In the genomic region with DNA sequence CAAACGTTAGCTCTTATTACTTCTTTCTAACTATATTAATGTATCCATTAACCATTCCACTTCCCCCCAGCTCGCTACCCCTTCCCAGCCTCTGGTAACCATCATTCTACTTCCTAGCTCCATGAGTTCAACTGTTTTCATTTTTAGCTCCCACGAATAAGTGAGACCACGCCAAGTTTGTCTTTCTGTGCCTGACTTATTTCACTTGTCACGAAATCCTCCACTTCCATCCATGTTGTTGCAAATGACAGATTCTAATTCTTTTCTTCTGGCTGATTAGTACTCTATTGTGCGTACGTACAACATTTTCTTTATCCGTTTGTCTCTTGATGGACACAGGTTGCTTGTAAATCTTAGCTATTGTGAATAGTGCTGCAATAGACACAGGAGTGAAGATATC, we compare ENCODE assay signal across 20 cellular contexts. TPM values are rescaled to one million over a fixed set of nuclear protein-coding genes. Genes with fewer than 3 reads are reported as not detected.
A peak's percentile ranks its signal among the peaks of the same experiment; 100 is the strongest.
DNase-seq lines count a peak whose midpoint lies in the region; TF ChIP-seq lines count a peak whose summit lies in the region.
"Had no signal": no experiment of that assay in that cellular context is flagged by ENCODE, and none has a peak within 500 bp of the region (broad histone marks: within the 10 kb centered on the region; RNA-seq: fewer than 3 reads in every experiment).

No MANE protein-coding gene starts in this region.

- H3K4me2 ChIP-seq in H9 (ENCODE audit: insufficient read depth, insufficient read length, low read length), result no peak overlapping the region

- H3K79me1 ChIP-seq in H9 (ENCODE audit: insufficient read depth, low read depth, low read length, poor library complexity, severe bottlenecking), result no peaks in the 10 kb centered on the region

- H3K36me3 Mint-ChIP-seq in Calu3 (ENCODE audit: insufficient read depth, unreplicated experiment) (peaks cover 79% of the 10 kb centered on the region), nephron (ENCODE audit: low read depth) (peaks cover 39% of the 10 kb centered on the region), H9 (ENCODE audit: insufficient read depth in 1 of 3, low read depth in 3 of 3) (no peaks in the 10 kb centered on the region; a peak in 3 of 7 replicates)
- H3K36me3 Mint-ChIP-seq: CD4-positive, CD25-positive, alpha-beta regulatory T cell had no signal

- TF ChIP-seq EP300 in esophagus muscularis mucosa (IDR thresholded peaks at IDR 0.05), result no peak
- TF ChIP-seq EP300 in stomach (IDR thresholded peaks at IDR 0.05), result no peak

- peaks cover 0 to 7% (median 2%) of the 10 kb centered on the region in 4 donors for H3K9me3 ChIP-seq in esophagus muscularis mucosa
- peaks cover 0 to 12% (median 0%) of the 10 kb centered on the region in 4 donors for H3K9me3 ChIP-seq in stomach
- no peaks in the 10 kb centered on the region for H3K9me3 ChIP-seq in H9 (ENCODE audit: control insufficient read depth, low read depth, low read length)
- H3K9me3 ChIP-seq: BE2C had no signal

- H2BK12ac ChIP-seq in H9 (ENCODE audit: insufficient read length, low read depth, low read length), result no peak overlapping the region

- H3T11ph ChIP-seq in H9 (ENCODE audit: low read length), result no peak overlapping the region

- H3K4me1 ChIP-seq in esophagus muscularis mucosa, result peaks cover 12 to 80% (median 61%) of the 10 kb centered on the region in 4 donors
- H3K4me1 ChIP-seq in stomach, result peaks cover 16 to 61% (median 34%) of the 10 kb centered on the region in 4 donors
- no peaks in the 10 kb centered on the region for H3K4me1 ChIP-seq in H9 (ENCODE audit: insufficient read depth, low read length)

- no peaks in the 10 kb centered on the region for H3K23me2 ChIP-seq in H9 (ENCODE audit: insufficient read length, low read depth, low read length, poor library complexity, severe bottlenecking)

- H4K20me1 ChIP-seq in H9 (ENCODE audit: control insufficient read depth, insufficient read depth, insufficient read length), result no peaks in the 10 kb centered on the region

- no peak overlapping the region for H3K4ac ChIP-seq in H9 (ENCODE audit: low read depth, low read length)

- DNase-seq in Calu3 (no peak), esophagus muscularis mucosa (ENCODE audit: extremely low spot score) (no peak), stomach (no peak), hypothalamus (lab: John Stamatoyannopoulos, UW) (no peak), NCI-H1417 (lab: John Stamatoyannopoulos, UW) (no peak), GOT3 (lab: John Stamatoyannopoulos, UW) (no peak), H9 (no peak)
- DNase-seq: BE2C; CD4-positive, CD25-positive, alpha-beta regulatory T cell; COR-L47; GF-D8; GM23248; IMR-90; NCI-H1436 treated with DMSO at 0.1 percent for 48 hours; NCI-H2029 treated with DMSO at 0.1 percent for 48 hours; NCI-H748 treated with DMSO at 0.1 percent for 48 hours; NK-92 treated with Interleukin-12 subunit alpha and Interleukin-12 subunit beta, amount 100 ng/mL, for 24 hours; Right ventricle myocardium superior had no signal

- H3K4me3 ChIP-seq in esophagus muscularis mucosa, result peak overlapping the region in 3 of 4 donors; percentile 1 to 15 (median 13)
- peak overlapping the region in 1 of 4 donors; percentile 6 for H3K4me3 ChIP-seq in stomach
- H3K4me3 ChIP-seq: GM23248 had no signal

- no peaks in the 10 kb centered on the region for H3K79me2 ChIP-seq in H9 (ENCODE audit: insufficient read depth, low read length)

- H2BK20ac ChIP-seq in H9 (ENCODE audit: low read depth, low read length, poor library complexity, severe bottlenecking), result no peak overlapping the region

- no peak overlapping the region for H2BK15ac ChIP-seq in H9 (ENCODE audit: low read depth, low read length)

- no peak overlapping the region for H2BK5ac ChIP-seq in H9 (ENCODE audit: insufficient read length, low read length)

- H3K56ac ChIP-seq in H9 (ENCODE audit: insufficient read length, low read depth, low read length), result no peak overlapping the region

- no peak overlapping the region for H4K5ac ChIP-seq in H9 (ENCODE audit: insufficient read length, low read depth, low read length)

- CTCF ChIA-PET in Calu3 (lab: Charles Lee), result interaction anchor here (1.1 kb wide), 2 partner anchors 19 to 37 kb away, joined by 3 read pairs; no protein-coding TSS in a partner anchor

- no peak overlapping the region for H4K8ac ChIP-seq in H9 (replicated peaks; ENCODE audit: insufficient read length, low read depth, low read length)

- no peak overlapping the region for H4K91ac ChIP-seq in H9 (ENCODE audit: insufficient read length, low read depth, low read length)

- TF ChIP-seq CTCF in Calu3 (IDR thresholded peaks at IDR 0.05; ENCODE audit: unreplicated experiment) (no peak), esophagus muscularis mucosa (IDR thresholded peaks at IDR 0.05) (no peak), nephron (IDR thresholded peaks at IDR 0.05; ENCODE audit: unreplicated experiment in 3 of 3) (no peak), stomach (IDR thresholded peaks at IDR 0.05) (no peak), H9 (conservative IDR thresholded peaks at IDR 0.05) (no peak)

- H3K36me3 ChIP-seq in esophagus muscularis mucosa (no peaks in the 10 kb centered on the region), stomach (no peaks in the 10 kb centered on the region)
- H3K36me3 ChIP-seq: BE2C had no signal

- H3K27me3 Mint-ChIP-seq in Calu3 (ENCODE audit: unreplicated experiment) (no peaks in the 10 kb centered on the region), nephron (ENCODE audit: low read depth) (no peaks in the 10 kb centered on the region), H9 (ENCODE audit: low read depth) (peaks cover 10% of the 10 kb centered on the region)

- BruUV-seq in Calu3 (replicated peaks; lab: Mats Ljungman, UMichigan), result no TSS peak

- TF ChIP-seq POLR2A in esophagus muscularis mucosa (IDR thresholded peaks at IDR 0.05; ENCODE audit: low read depth) (no peak), stomach (IDR thresholded peaks at IDR 0.05) (no peak)

- H3K18ac ChIP-seq in H9 (ENCODE audit: insufficient read length, low read depth, low read length), result no peak overlapping the region

- no peak overlapping the region for H2AK5ac ChIP-seq in H9 (ENCODE audit: insufficient read length, low read length)

- intact Hi-C loops in Calu3 (cut with micrococcal nuclease; ENCODE audit: unreplicated experiment), result no loop called here
- intact Hi-C loops in esophagus muscularis mucosa (cut with DNase I), result no loop called here
- intact Hi-C loops in stomach (cut with DNase I; ENCODE audit: low total_unique reads), result no loop called here

- H3K27me3 ChIP-seq in esophagus muscularis mucosa, result no peaks in the 10 kb centered on the region
- H3K27me3 ChIP-seq in stomach, result no peaks in the 10 kb centered on the region
- no peaks in the 10 kb centered on the region for H3K27me3 ChIP-seq in H9 (ENCODE audit: insufficient read depth, low read length)
- H3K27me3 ChIP-seq: BE2C had no signal

- no peak overlapping the region for H2BK120ac ChIP-seq in H9 (ENCODE audit: low read depth, low read length, poor library complexity, severe bottlenecking)

- WGBS in esophagus muscularis mucosa, result 52% methylated on average over 8 of the region's 8 CpGs
- 52 to 73% (median 64%) methylated on average over 8 of the region's 8 CpGs for WGBS in stomach, 5 donors
- no CpG with 5 or more reads among the region's 8 CpGs for WGBS in H9 (ENCODE audit: extremely low coverage, insufficient read length, low lambda C conversion rate)

- peaks cover 27% of the 10 kb centered on the region for H3K4me1 Mint-ChIP-seq in Calu3 (ENCODE audit: low read depth, unreplicated experiment)
- H3K4me1 Mint-ChIP-seq in nephron, result peaks cover 38% of the 10 kb centered on the region
- H3K4me1 Mint-ChIP-seq in H9, result peaks cover 0 to 6% of the 10 kb centered on the region in 2 experiments; a peak in 2 of 4 replicates

- H3K4me3 Mint-ChIP-seq in Calu3 (ENCODE audit: low read depth, unreplicated experiment) (peak overlapping the region; percentile 72), nephron (no peak overlapping the region), H9 (no peak overlapping the region)
- H3K4me3 Mint-ChIP-seq: CD4-positive, CD25-positive, alpha-beta regulatory T cell had no signal

- peak overlapping the region in 3 of 4 donors; percentile 1 to 34 (median 5) for H3K27ac ChIP-seq in esophagus muscularis mucosa (replicated peaks in 1 of 4)
- H3K27ac ChIP-seq in stomach, result peak overlapping the region in 4 of 5 donors; percentile 1 to 60 (median 29)
- no peak overlapping the region for H3K27ac ChIP-seq in H9 (ENCODE audit: insufficient read length, low read depth, low read length)
- H3K27ac ChIP-seq: GM23248 had no signal

- no peak overlapping the region for H3K14ac ChIP-seq in H9 (ENCODE audit: insufficient read depth, low read length)

- H3K9me3 Mint-ChIP-seq in Calu3 (ENCODE audit: low read depth, unreplicated experiment) (no peaks in the 10 kb centered on the region), nephron (peaks cover 33% of the 10 kb centered on the region), H9 (no peaks in the 10 kb centered on the region; a peak in 1 of 5 replicates)

- no peak overlapping the region for H3K23ac ChIP-seq in H9 (ENCODE audit: insufficient read length, low read depth, low read length)

- H3K9ac ChIP-seq in H9 (ENCODE audit: extremely low read depth, insufficient read length, low read length), result no peak overlapping the region
- H3K9ac ChIP-seq: GM23248 had no signal

- H3K27ac Mint-ChIP-seq in Calu3 (ENCODE audit: unreplicated experiment) (peak overlapping the region; percentile 91), nephron (peak overlapping the region in 2 of 3 experiments; percentile 25 to 58), H9 (no peak overlapping the region)
- H3K27ac Mint-ChIP-seq: CD4-positive, CD25-positive, alpha-beta regulatory T cell had no signal

- no peak overlapping the region for H2AFZ ChIP-seq in H9 (ENCODE audit: low read length)
- H2AFZ ChIP-seq: GM23248 had no signal

RNA-seq across cellular contexts. Expression of a gene that starts 6.5 kb away (rescaled TPM):
- 48.7 and 52.7 TPM in 2 replicates for total RNA-seq in Calu3 (2022)
- total RNA-seq in esophagus muscularis mucosa, result 10 to 100 TPM; 11.4 to 28.8 (median 23.9) TPM
- 10 to 100 TPM; 19.3 to 32.2 (median 28.1) TPM for total RNA-seq in stomach
- 10 to 100 TPM in 2 of 3 donors, 1 to 10 TPM in 1; 6.7 to 11.9 (median 11.8) TPM for polyA plus RNA-seq in stomach
- total RNA-seq in H9 (2021), result 0.13 TPM in 1 of 2 replicates, not detected in the other
- total RNA-seq: CD4-positive, CD25-positive, alpha-beta regulatory T cell; OCI-LY7 had no signal
- polyA plus RNA-seq: CD4-positive, CD25-positive, alpha-beta regulatory T cell had no signal

Comparison
In these comparisons a context has a peak if more than half of its experiments do, and no peak if none do; other contexts are left out.
1. H3K27ac Mint-ChIP-seq: peak in Calu3 (single experiment) and nephron (2 of 3); none in H9 (0 of 3).
2. RNA of a gene that starts 6.5 kb away (total RNA-seq): 48.7 to 52.7 TPM in Calu3, 19.3 to 32.2 TPM in stomach and 11.4 to 28.8 TPM in esophagus muscularis mucosa; 0.13 TPM in H9; every median in the first group is over 10 times any median in the second.